ENCODE assay signal across 8 cellular contexts in genomic region chrX:41734530-41734929, GRCh38. TPM values are rescaled to one million over a fixed set of nuclear protein-coding genes. Genes with fewer than 3 reads are reported as not detected.
DNase-seq lines count a peak whose midpoint lies in the region; ATAC-seq, FAIRE-seq and TF ChIP-seq lines count a peak whose summit lies in the region.

No MANE protein-coding gene starts in this region.

- H4K20me1 ChIP-seq in DOHH2 (ENCODE audit: control insufficient read depth, insufficient read depth, low read depth, low read length) (no peaks in the 10 kb centered on the region), keratinocyte (ENCODE audit: control insufficient read depth, extremely low read depth, insufficient read depth, low read length) (no peaks in the 10 kb centered on the region)

- H3K9me3 ChIP-seq in DOHH2 (ENCODE audit: control insufficient read depth, insufficient read depth, low read length) (no peaks in the 10 kb centered on the region), keratinocyte (ENCODE audit: control insufficient read depth, low read depth, low read length) (no peaks in the 10 kb centered on the region), pancreas (no peaks in the 10 kb centered on the region)

- no peak overlapping the region for H3K27ac Mint-ChIP-seq in WTC11

- H3K9me1 ChIP-seq in keratinocyte (ENCODE audit: control insufficient read depth, extremely low read depth, insufficient read depth, low read length): no peaks in the 10 kb centered on the region

- CTCF ChIA-PET in WTC11 (lab: Charles Lee): no interaction called here

- H3K4me3 Mint-ChIP-seq in WTC11: no peak overlapping the region

- no peaks in the 10 kb centered on the region for H3K9me2 ChIP-seq in DOHH2 (replicated peaks; ENCODE audit: control insufficient read depth, low read length)

- H3K27ac ChIP-seq in DOHH2 (ENCODE audit: low read depth, low read length): peak overlapping the region; percentile 84
- no peak overlapping the region for H3K27ac ChIP-seq in HL-60 (replicated peaks)
- H3K27ac ChIP-seq in keratinocyte (ENCODE audit: control insufficient read depth, insufficient read depth, low read length): no peak overlapping the region
- H3K27ac ChIP-seq in pancreas: no peak overlapping the region

- TF ChIP-seq CTCF in DOHH2 (IDR thresholded peaks at IDR 0.05; ENCODE audit: low read depth, low read length, poor library complexity, severe bottlenecking) (peak; percentile 43), HL-60 (IDR thresholded peaks at IDR 0.05; ENCODE audit: insufficient read depth, low read length) (peak; percentile 28), WTC11 (IDR thresholded peaks at IDR 0.05) (no peak), keratinocyte (optimal IDR thresholded peaks at IDR 0.05 in 1 of 3, IDR thresholded peaks at IDR 0.05 in 1 of 3, conservative IDR thresholded peaks at IDR 0.05 in 1 of 3; ENCODE audit: extremely low read depth in 1 of 3, insufficient read depth in 2 of 3, low read length in 3 of 3) (peak; percentile 29 to 52 (median 51)), pancreas (IDR thresholded peaks at IDR 0.05) (no peak)

- H3K36me3 ChIP-seq in DOHH2 (ENCODE audit: control insufficient read depth, low read length): no peaks in the 10 kb centered on the region
- H3K36me3 ChIP-seq in keratinocyte (ENCODE audit: control insufficient read depth in 2 of 2, extremely low read depth in 1 of 2, insufficient read depth in 2 of 2, low read length in 2 of 2): no peaks in the 10 kb centered on the region
- H3K36me3 ChIP-seq in pancreas: no peaks in the 10 kb centered on the region

- WGBS in pancreas, 2 donors: 28 to 54% methylated on average over 1 of the region's 1 CpG

- H3K4me2 ChIP-seq in DOHH2 (ENCODE audit: low read length) (peak overlapping the region; percentile 75), keratinocyte (ENCODE audit: control insufficient read depth, extremely low read depth, insufficient read depth, low read depth, low read length) (no peak overlapping the region)

- H3K79me2 ChIP-seq in DOHH2 (ENCODE audit: control insufficient read depth, low read length) (no peaks in the 10 kb centered on the region), keratinocyte (ENCODE audit: control insufficient read depth, insufficient read depth, low read length) (no peaks in the 10 kb centered on the region)

- peaks cover 56% of the 10 kb centered on the region for H3K4me1 ChIP-seq in DOHH2 (ENCODE audit: control insufficient read depth, low read length)
- H3K4me1 ChIP-seq in keratinocyte (ENCODE audit: control insufficient read depth, extremely low read depth, insufficient read depth, low read length): no peaks in the 10 kb centered on the region
- H3K4me1 ChIP-seq in pancreas: no peaks in the 10 kb centered on the region

- H3F3A ChIP-seq in DOHH2 (ENCODE audit: control insufficient read depth, insufficient read depth): peaks cover 8% of the 10 kb centered on the region

- H3K4me1 Mint-ChIP-seq in WTC11: peaks cover 14% of the 10 kb centered on the region

- peak in 1 of 2 experiments; percentile 35 for DNase-seq in HL-60 (ENCODE audit: low read depth in 1 of 2, low spot score in 1 of 2)
- no peak for DNase-seq in WTC11 (ENCODE audit: low spot score)
- DNase-seq in keratinocyte (ENCODE audit: low read depth, low spot score): no peak
- no peak for DNase-seq in pancreas
- DNase-seq in LoVo (ENCODE audit: low spot score): no peak

- no peak overlapping the region for H2AFZ ChIP-seq in keratinocyte (ENCODE audit: control insufficient read depth, low read length)

- ATAC-seq in WTC11 (peak; percentile 41; the same call in 1 of the 2 replicates), pancreas (no peak), GM18867 (IDR thresholded peaks at IDR 0.05; ENCODE audit: unreplicated experiment) (no peak), HG03045 (IDR thresholded peaks at IDR 0.05; ENCODE audit: unreplicated experiment) (no peak)

- dilution Hi-C loops in keratinocyte (cut with MboI; ENCODE audit: extremely low pct_ligation_motif_present, low sequenced_read_pairs): no loop called here

- peak overlapping the region; percentile 56 for H3K4me3 ChIP-seq in DOHH2 (ENCODE audit: low read length)
- H3K4me3 ChIP-seq in HL-60 (replicated peaks; ENCODE audit: insufficient read depth, low read length): no peak overlapping the region
- H3K4me3 ChIP-seq in keratinocyte (ENCODE audit: control insufficient read depth in 2 of 3, extremely low read depth in 1 of 3, insufficient read depth in 2 of 3, low read depth in 1 of 3, low read length in 3 of 3): no peak overlapping the region
- H3K4me3 ChIP-seq in pancreas: no peak overlapping the region

- H3K27me3 ChIP-seq in DOHH2 (ENCODE audit: control insufficient read depth, low read length) (no peaks in the 10 kb centered on the region), HL-60 (ENCODE audit: insufficient read depth, poor library complexity, severe bottlenecking) (no peaks in the 10 kb centered on the region), keratinocyte (ENCODE audit: control insufficient read depth, extremely low read depth, insufficient read depth, low read length) (no peaks in the 10 kb centered on the region), pancreas (peaks cover 0 to 7% (median 2%) of the 10 kb centered on the region in 4 donors)

- H3K9ac ChIP-seq in keratinocyte (ENCODE audit: control insufficient read depth, extremely low read depth, insufficient read depth, low read length): no peak overlapping the region

- FAIRE-seq in keratinocyte (lab: Jason Lieb, UNC): no peak
- FAIRE-seq in pancreas (lab: Jason Lieb, UNC): no peak

- intact Hi-C loops in pancreas (cut with DNase I): no loop called here

- no peaks in the 10 kb centered on the region for H3K9me3 Mint-ChIP-seq in WTC11

- no peaks in the 10 kb centered on the region for H3K27me3 Mint-ChIP-seq in WTC11 (ENCODE audit: low read depth)

- POLR2A ChIA-PET in WTC11 (lab: Charles Lee): no interaction called here

- no peaks in the 10 kb centered on the region for H3K36me3 Mint-ChIP-seq in WTC11

TF ChIP-seq in WTC11, 78 proteins besides CTCF, POLR2A, EP300 and RAD21 (continues in another document):
- TF ChIP-seq ZNF532 (CRISPR knock-in tag; IDR thresholded peaks at IDR 0.05; ENCODE audit: borderline replicate concordance) (no peak), MAX (CRISPR knock-in tag; IDR thresholded peaks at IDR 0.05) (no peak), GRHL2 (CRISPR knock-in tag; IDR thresholded peaks at IDR 0.05; ENCODE audit: insufficient replicate concordance, severe bottlenecking) (no peak), RORB (CRISPR knock-in tag; IDR thresholded peaks at IDR 0.05) (no peak), CREB1 (CRISPR knock-in tag; IDR thresholded peaks at IDR 0.05) (no peak)

RNA-seq across cellular contexts. Expression of gene GPR82, which starts 10.5 kb away (rescaled TPM):
- total RNA-seq in WTC11 (2021) (not detected in 3 replicates), pancreas (under 1 TPM in 4 of 6 donors, not detected in 2; 0.04 to 0.62 (median 0.32) TPM)
- polyA plus RNA-seq in keratinocyte (not detected in 3 replicates), pancreas (under 1 TPM in 1 of 2 donors, not detected in 1; 0.12 TPM)
- not detected for polyA plus RNA-seq in keratinocyte (2011; ENCODE audit: low read depth)
- not detected in 2 replicates for polyA plus RNA-seq in keratinocyte (2011; cell fraction: cytosol; rRNA removed)
- not detected in 2 replicates for polyA plus RNA-seq in keratinocyte (2011; cell fraction: nucleus; rRNA removed)
- 0.06 TPM in 1 of 2 replicates, not detected in the other for polyA plus RNA-seq in keratinocyte (2012; ENCODE audit: low replicate concordance)
- polyA minus RNA-seq in keratinocyte: 0.06 TPM in 1 of 3 replicates, not detected in the others
- not detected for polyA minus RNA-seq in keratinocyte (2011; cell fraction: cytosol; rRNA and poly(A)+ RNA removed)
- not detected in 2 replicates for polyA minus RNA-seq in keratinocyte (2011; cell fraction: nucleus; rRNA and poly(A)+ RNA removed)

RNA-seq across cellular contexts. Expression of gene GPR34, which starts 45.8 kb away (rescaled TPM):
- 0.09 TPM in 1 of 3 replicates, not detected in the others for total RNA-seq in WTC11 (2021)
- not detected in 3 replicates for polyA plus RNA-seq in keratinocyte
- polyA plus RNA-seq in keratinocyte (2011; ENCODE audit: low read depth): not detected
- polyA plus RNA-seq in keratinocyte (2011; cell fraction: cytosol; rRNA removed): not detected in 2 replicates
- not detected in 2 replicates for polyA plus RNA-seq in keratinocyte (2011; cell fraction: nucleus; rRNA removed)
- 0.06 and 0.11 TPM in 2 replicates for polyA plus RNA-seq in keratinocyte (2012; ENCODE audit: low replicate concordance)
- not detected in 3 replicates for polyA minus RNA-seq in keratinocyte
- not detected for polyA minus RNA-seq in keratinocyte (2011; cell fraction: cytosol; rRNA and poly(A)+ RNA removed)
- polyA minus RNA-seq in keratinocyte (2011; cell fraction: nucleus; rRNA and poly(A)+ RNA removed): not detected in 2 replicates
- total RNA-seq in pancreas: 10 to 100 TPM in 1 of 6 donors, 1 to 10 TPM in 2, under 1 TPM in 3; 0.46 to 16.1 (median 2.7) TPM
- under 1 TPM; 0.99 TPM for polyA plus RNA-seq in pancreas

Comparison
In these comparisons a context has a peak if more than half of its experiments do, and no peak if none do; other contexts are left out.
1. CTCF ChIP-seq: peak in DOHH2 (single experiment), HL-60 (single experiment) and keratinocyte (3 of 3); none in WTC11 (single experiment) and pancreas (0 of 4).